In the genomic region with DNA sequence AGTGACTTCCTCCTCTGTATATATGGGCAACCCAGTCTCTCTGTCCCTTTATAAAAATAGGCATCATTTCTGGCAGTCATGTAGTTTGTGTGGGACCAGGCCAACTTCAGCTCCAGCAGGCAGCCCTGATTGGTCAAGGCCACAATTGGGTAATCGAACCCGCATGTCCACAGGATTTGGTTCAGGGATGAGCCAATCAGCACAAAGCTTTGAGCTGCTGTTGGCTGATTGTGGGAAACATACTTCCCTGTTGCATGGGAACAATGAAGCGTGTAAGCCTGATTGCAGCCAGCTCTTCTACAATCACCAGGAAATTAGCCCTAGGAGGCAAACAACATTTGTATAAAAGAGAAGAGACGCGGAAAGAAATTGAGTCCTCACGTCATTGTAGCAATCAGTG, we compare ENCODE assay signal across 10 cellular contexts.
DNase-seq lines count a peak whose midpoint lies in the region; ATAC-seq, FAIRE-seq and TF ChIP-seq lines count a peak whose summit lies in the region.
"Had no signal": no experiment of that assay in that cellular context is flagged by ENCODE, and none has a peak within 500 bp of the region (broad histone marks: within the 10 kb centered on the region; RNA-seq: fewer than 3 reads in every experiment).

No MANE protein-coding gene starts in this region.

- H3K4me1 ChIP-seq in pancreas: no peaks in the 10 kb centered on the region
- H3K4me1 ChIP-seq: right lobe of liver had no signal

- H3K27ac ChIP-seq in pancreas: no peak overlapping the region
- H3K27ac ChIP-seq: right lobe of liver had no signal

- TF ChIP-seq CTCF in fibroblast of the aortic adventitia (IDR thresholded peaks at IDR 0.05; ENCODE audit: insufficient read depth, low read length): no peak
- TF ChIP-seq CTCF in pancreas (IDR thresholded peaks at IDR 0.05): no peak

- intact Hi-C loops in pancreas (cut with DNase I): no loop called here

- 61 to 74% methylated on average over 6 of the region's 6 CpGs for WGBS in pancreas, 2 donors

- H3K27me3 ChIP-seq in pancreas: no peaks in the 10 kb centered on the region
- H3K27me3 ChIP-seq: right lobe of liver had no signal

- H3K9me3 ChIP-seq in pancreas: no peaks in the 10 kb centered on the region
- H3K9me3 ChIP-seq: right lobe of liver had no signal

- DNase-seq in CD1c-positive myeloid dendritic cell (ENCODE audit: extremely low spot score): peak; percentile 50
- DNase-seq in NCI-H69 (lab: John Stamatoyannopoulos, UW): peak; percentile 92
- peak; percentile 55 for DNase-seq in fibroblast of the aortic adventitia (ENCODE audit: low read depth)
- peak in 2 of 6 donors; percentile 7 to 42 for DNase-seq in pancreas
- no peak for DNase-seq in stimulated activated naive CD4-positive, alpha-beta T cell (lab: John Stamatoyannopoulos, UW)
- no peak for DNase-seq in activated CD8-positive, alpha-beta memory T cell treated with anti-CD3 and anti-CD28 coated beads, Interleukin-2, amount 50 U/mL, for 4 hours
- DNase-seq in NK-92 treated with Interleukin-12 subunit alpha and Interleukin-12 subunit beta, amount 100 ng/mL, for 24 hours (lab: John Stamatoyannopoulos, UW): no peak
- DNase-seq: NCI-H226, right lobe of liver had no signal

- H3K4me3 ChIP-seq in fibroblast of the aortic adventitia (ENCODE audit: low read depth, low read length): no peak overlapping the region
- H3K4me3 ChIP-seq in pancreas: no peak overlapping the region
- H3K4me3 ChIP-seq: right lobe of liver had no signal

- FAIRE-seq in pancreas (lab: Jason Lieb, UNC): no peak

- no peaks in the 10 kb centered on the region for H3K36me3 ChIP-seq in pancreas
- H3K36me3 ChIP-seq: right lobe of liver had no signal

- peak in 3 of 4 donors; percentile 79 to 87 (median 81) for ATAC-seq in pancreas
- no peak for ATAC-seq in HG02981 (IDR thresholded peaks at IDR 0.05; ENCODE audit: unreplicated experiment)
- ATAC-seq: right lobe of liver had no signal

Comparison
In these comparisons a context has a peak if more than half of its experiments do, and no peak if none do; other contexts are left out.
1. DNase-seq: peak in CD1c-positive myeloid dendritic cell (single experiment), NCI-H69 (single experiment) and fibroblast of the aortic adventitia (single experiment); none in stimulated activated naive CD4-positive, alpha-beta T cell (0 of 6), activated CD8-positive, alpha-beta memory T cell treated with anti-CD3 and anti-CD28 coated beads, Interleukin-2, amount 50 U/mL, for 4 hours (single experiment) and NK-92 treated with Interleukin-12 subunit alpha and Interleukin-12 subunit beta, amount 100 ng/mL, for 24 hours (single experiment).